ENCODE assay signal across 17 cellular contexts in the genomic region with DNA sequence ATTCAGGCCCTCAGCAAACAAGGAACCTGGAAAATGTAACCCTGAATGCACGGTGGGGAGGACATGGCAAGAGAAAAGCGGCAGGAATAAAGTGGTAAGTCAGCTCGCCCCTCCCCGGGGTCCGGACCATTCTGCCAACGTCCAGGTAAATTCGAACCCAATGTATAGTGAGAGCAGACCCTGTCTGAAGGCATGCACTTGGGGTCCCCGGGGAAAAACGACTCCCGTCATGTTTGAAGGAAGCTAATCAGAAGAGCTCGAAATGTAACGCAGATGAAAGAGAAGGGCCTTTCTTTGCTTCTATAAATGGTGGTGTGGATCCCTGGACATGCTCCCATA. TPM values are rescaled to one million over a fixed set of nuclear protein-coding genes. Genes with fewer than 3 reads are reported as not detected.
DNase-seq lines count a peak whose midpoint lies in the region; ATAC-seq and TF ChIP-seq lines count a peak whose summit lies in the region.
"Had no signal": no experiment of that assay in that cellular context is flagged by ENCODE, and none has a peak within 500 bp of the region (broad histone marks: within the 10 kb centered on the region; RNA-seq: fewer than 3 reads in every experiment).

No MANE protein-coding gene starts in this region.

- H3K9ac ChIP-seq in mesenchymal stem cell (ENCODE audit: low read length), result no peak overlapping the region

- H2AK5ac ChIP-seq in mesenchymal stem cell (ENCODE audit: low read length, severe bottlenecking), result no peak overlapping the region

- intact Hi-C loops in left cardiac atrium (cut with DNase I), result loop anchor here (5.0 to 10.0 kb wide), 2 partner anchors 41 to 48 kb away; no protein-coding TSS in a partner anchor
- intact Hi-C loops in activated T-helper 1 cell treated with anti-CD3 and anti-CD28 coated beads, Interleukin-12 subunit alpha, Interleukin-12 subunit beta, Interleukin-2, Interleukin-4 antibody, amounts not matched to agents 30 ng/mL and 10 ng/mL and 1 ng/mL, durations not matched to agents 14 hours and 24 hours and 36 hours (cut with micrococcal nuclease), result no loop called here

- no peaks in the 10 kb centered on the region for H3K9me3 ChIP-seq in cardiac muscle cell (ENCODE audit: low read depth)
- no peaks in the 10 kb centered on the region for H3K9me3 ChIP-seq in hepatocyte (ENCODE audit: low read depth)
- no peaks in the 10 kb centered on the region for H3K9me3 ChIP-seq in upper lobe of left lung
- no peaks in the 10 kb centered on the region for H3K9me3 ChIP-seq in mesenchymal stem cell (ENCODE audit: control insufficient read depth, low read length)

- no peaks in the 10 kb centered on the region for H3K9me2 ChIP-seq in hepatocyte (replicated peaks; ENCODE audit: insufficient read depth)

- no peaks in the 10 kb centered on the region for H3K79me1 ChIP-seq in mesenchymal stem cell (replicated peaks; ENCODE audit: low read length, poor library complexity, severe bottlenecking)

- H3K79me2 ChIP-seq in hepatocyte, result peaks cover 11% of the 10 kb centered on the region

- no peak overlapping the region for H2BK120ac ChIP-seq in mesenchymal stem cell (ENCODE audit: low read depth, low read length)

- H3K36me3 ChIP-seq in cardiac muscle cell, result no peaks in the 10 kb centered on the region
- H3K36me3 ChIP-seq in hepatocyte (replicated peaks; ENCODE audit: insufficient read depth, low read depth), result no peaks in the 10 kb centered on the region
- no peaks in the 10 kb centered on the region for H3K36me3 ChIP-seq in upper lobe of left lung
- no peaks in the 10 kb centered on the region for H3K36me3 ChIP-seq in mesenchymal stem cell (ENCODE audit: control insufficient read depth in 1 of 2, insufficient read depth in 2 of 2, low read depth in 1 of 2, low read length in 2 of 2)

- H4K20me1 ChIP-seq in hepatocyte (ENCODE audit: insufficient read depth, poor library complexity, severe bottlenecking), result no peaks in the 10 kb centered on the region

- no peak overlapping the region for H2BK12ac ChIP-seq in mesenchymal stem cell (ENCODE audit: low read length in 2 of 2)

- H3K27me3 Mint-ChIP-seq in progenitor cell of endocrine pancreas, result no peaks in the 10 kb centered on the region
- no peaks in the 10 kb centered on the region for H3K27me3 Mint-ChIP-seq in activated T-helper 1 cell treated with anti-CD3 and anti-CD28 coated beads, Interleukin-12 subunit alpha, Interleukin-12 subunit beta, Interleukin-2, Interleukin-4 antibody, amounts not matched to agents 30 ng/mL and 10 ng/mL and 1 ng/mL, durations not matched to agents 14 hours and 24 hours and 36 hours (ENCODE audit: insufficient read depth)
- H3K27me3 Mint-ChIP-seq: activated naive CD4-positive, alpha-beta T cell treated with anti-CD3 and anti-CD28 coated beads, Interleukin-2, amount 50 U/mL, for 24 hours; CD4-positive, alpha-beta memory T cell; central memory CD8-positive, alpha-beta T cell; naive thymus-derived CD4-positive, alpha-beta T cell had no signal

- no peak overlapping the region for H3K14ac ChIP-seq in mesenchymal stem cell (ENCODE audit: low read length in 2 of 2)

- H3K4me1 ChIP-seq in cardiac muscle cell (ENCODE audit: low read depth), result peaks cover 73% of the 10 kb centered on the region
- peaks cover 21% of the 10 kb centered on the region for H3K4me1 ChIP-seq in hepatocyte (ENCODE audit: insufficient read depth)
- H3K4me1 ChIP-seq in upper lobe of left lung, result peaks cover 30 to 39% (median 33%) of the 10 kb centered on the region in 4 donors
- H3K4me1 ChIP-seq in mesenchymal stem cell (ENCODE audit: control insufficient read depth, insufficient read depth, low read depth, low read length), result peaks cover 4% of the 10 kb centered on the region

- H3K36me3 Mint-ChIP-seq in progenitor cell of endocrine pancreas (ENCODE audit: insufficient read depth), result peaks cover 1% of the 10 kb centered on the region
- H3K36me3 Mint-ChIP-seq in activated T-helper 1 cell treated with anti-CD3 and anti-CD28 coated beads, Interleukin-12 subunit alpha, Interleukin-12 subunit beta, Interleukin-2, Interleukin-4 antibody, amounts not matched to agents 30 ng/mL and 10 ng/mL and 1 ng/mL, durations not matched to agents 14 hours and 24 hours and 36 hours (ENCODE audit: low read depth), result peaks cover 2% of the 10 kb centered on the region
- H3K36me3 Mint-ChIP-seq: activated naive CD4-positive, alpha-beta T cell treated with anti-CD3 and anti-CD28 coated beads, Interleukin-2, amount 50 U/mL, for 24 hours had no signal

- no peak for TF ChIP-seq CTCF in cardiac muscle cell (IDR thresholded peaks at IDR 0.05; ENCODE audit: low read depth, low read length)
- no peak for TF ChIP-seq CTCF in hepatocyte (IDR thresholded peaks at IDR 0.05; ENCODE audit: poor library complexity)
- no peak for TF ChIP-seq CTCF in progenitor cell of endocrine pancreas (IDR thresholded peaks at IDR 0.05; ENCODE audit: unreplicated experiment)
- no peak for TF ChIP-seq CTCF in upper lobe of left lung (IDR thresholded peaks at IDR 0.05)

- H3K27me3 ChIP-seq in cardiac muscle cell (no peaks in the 10 kb centered on the region), hepatocyte (no peaks in the 10 kb centered on the region), upper lobe of left lung (no peaks in the 10 kb centered on the region), mesenchymal stem cell (ENCODE audit: control insufficient read depth in 1 of 2, insufficient read depth in 1 of 2, low read length in 2 of 2) (no peaks in the 10 kb centered on the region)

- no peak overlapping the region for H3K18ac ChIP-seq in mesenchymal stem cell (ENCODE audit: low read depth in 1 of 2, low read length in 2 of 2)

- ATAC-seq in left cardiac atrium (no peak), upper lobe of left lung (ENCODE audit: low FRiP score in 2 of 2) (no peak)
- ATAC-seq: K562; naive thymus-derived CD4-positive, alpha-beta T cell had no signal

- H2BK15ac ChIP-seq in mesenchymal stem cell (ENCODE audit: low read depth, poor library complexity, severe bottlenecking), result no peak overlapping the region

- 70% methylated on average over 12 of the region's 12 CpGs for WGBS in hepatocyte (ENCODE audit: low lambda C conversion rate, missing lambda C conversion rate)
- WGBS in upper lobe of left lung, 2 donors, result 81 to 86% methylated on average over 12 of the region's 12 CpGs
- WGBS in mesenchymal stem cell, result 86% methylated on average over 12 of the region's 12 CpGs

- peak overlapping the region; percentile 17 for H3K4me3 Mint-ChIP-seq in progenitor cell of endocrine pancreas (ENCODE audit: low read depth)
- H3K4me3 Mint-ChIP-seq in activated T-helper 1 cell treated with anti-CD3 and anti-CD28 coated beads, Interleukin-12 subunit alpha, Interleukin-12 subunit beta, Interleukin-2, Interleukin-4 antibody, amounts not matched to agents 30 ng/mL and 10 ng/mL and 1 ng/mL, durations not matched to agents 14 hours and 24 hours and 36 hours, result no peak overlapping the region
- H3K4me3 Mint-ChIP-seq: activated naive CD4-positive, alpha-beta T cell treated with anti-CD3 and anti-CD28 coated beads, Interleukin-2, amount 50 U/mL, for 24 hours; CD4-positive, alpha-beta memory T cell; central memory CD8-positive, alpha-beta T cell had no signal

- no peak overlapping the region for H4K8ac ChIP-seq in mesenchymal stem cell (ENCODE audit: low read length)

- peaks cover 32% of the 10 kb centered on the region for H3K4me1 Mint-ChIP-seq in progenitor cell of endocrine pancreas (ENCODE audit: low read depth)
- H3K4me1 Mint-ChIP-seq in activated T-helper 1 cell treated with anti-CD3 and anti-CD28 coated beads, Interleukin-12 subunit alpha, Interleukin-12 subunit beta, Interleukin-2, Interleukin-4 antibody, amounts not matched to agents 30 ng/mL and 10 ng/mL and 1 ng/mL, durations not matched to agents 14 hours and 24 hours and 36 hours (ENCODE audit: low read depth), result peaks cover 8% of the 10 kb centered on the region

- TF ChIP-seq EP300 in upper lobe of left lung (IDR thresholded peaks at IDR 0.05), result no peak

- no peak overlapping the region for H2BK5ac ChIP-seq in mesenchymal stem cell (ENCODE audit: low read depth, low read length, poor library complexity, severe bottlenecking)

- no peak overlapping the region for H4K91ac ChIP-seq in mesenchymal stem cell (ENCODE audit: low read length)

- H3K9me3 Mint-ChIP-seq in progenitor cell of endocrine pancreas (ENCODE audit: low read depth), result no peaks in the 10 kb centered on the region
- no peaks in the 10 kb centered on the region for H3K9me3 Mint-ChIP-seq in activated T-helper 1 cell treated with anti-CD3 and anti-CD28 coated beads, Interleukin-12 subunit alpha, Interleukin-12 subunit beta, Interleukin-2, Interleukin-4 antibody, amounts not matched to agents 30 ng/mL and 10 ng/mL and 1 ng/mL, durations not matched to agents 14 hours and 24 hours and 36 hours
- H3K9me3 Mint-ChIP-seq: activated naive CD4-positive, alpha-beta T cell treated with anti-CD3 and anti-CD28 coated beads, Interleukin-2, amount 50 U/mL, for 24 hours; CD4-positive, alpha-beta memory T cell; central memory CD8-positive, alpha-beta T cell; naive thymus-derived CD4-positive, alpha-beta T cell had no signal

- DNase-seq in cardiac muscle cell (ENCODE audit: low read depth in 1 of 2, low spot score in 1 of 2) (no peak), left cardiac atrium (no peak), hepatocyte (ENCODE audit: low spot score) (no peak), progenitor cell of endocrine pancreas (ENCODE audit: low spot score, unreplicated experiment) (no peak), upper lobe of left lung (no peak), mesenchymal stem cell (no peak)
- no peak for DNase-seq in activated T-helper 1 cell treated with anti-CD3 and anti-CD28 coated beads, Interleukin-12 subunit alpha, Interleukin-12 subunit beta, Interleukin-2, Interleukin-4 antibody, amounts not matched to agents 30 ng/mL and 10 ng/mL and 1 ng/mL, durations not matched to agents 14 hours and 24 hours and 36 hours (ENCODE audit: low spot score)
- DNase-seq in activated naive CD4-positive, alpha-beta T cell (lab: John Stamatoyannopoulos, UW), result no peak
- DNase-seq: activated CD4-positive, alpha-beta T cell treated with anti-CD3 and anti-CD28 coated beads for 1 hour; activated CD8-positive, alpha-beta memory T cell treated with anti-CD3 and anti-CD28 coated beads, Interleukin-2, amount 50 U/mL, for 4 hours; CD4-positive, alpha-beta memory T cell; islet precursor cell; naive thymus-derived CD4-positive, alpha-beta T cell; stimulated activated CD4-positive, alpha-beta T cell treated with anti-CD3 and anti-CD28 coated beads, Interleukin-4, amount 100 ng/mL, for 4 hours had no signal

- no peak overlapping the region for H3K23ac ChIP-seq in mesenchymal stem cell (ENCODE audit: low read length in 2 of 2)

- no peak for TF ChIP-seq POLR2A in upper lobe of left lung (IDR thresholded peaks at IDR 0.05)

- no peak overlapping the region for H3K4ac ChIP-seq in mesenchymal stem cell (ENCODE audit: low read depth in 1 of 2, low read length in 2 of 2)

- H3K27ac ChIP-seq in cardiac muscle cell (peak overlapping the region; percentile 97), hepatocyte (peak overlapping the region; percentile 94), upper lobe of left lung (peak overlapping the region; percentile 47 to 73 (median 67)), mesenchymal stem cell (ENCODE audit: low read length, poor library complexity, severe bottlenecking) (no peak overlapping the region)

- peak overlapping the region; percentile 92 for H3K27ac Mint-ChIP-seq in progenitor cell of endocrine pancreas
- no peak overlapping the region for H3K27ac Mint-ChIP-seq in activated T-helper 1 cell treated with anti-CD3 and anti-CD28 coated beads, Interleukin-12 subunit alpha, Interleukin-12 subunit beta, Interleukin-2, Interleukin-4 antibody, amounts not matched to agents 30 ng/mL and 10 ng/mL and 1 ng/mL, durations not matched to agents 14 hours and 24 hours and 36 hours
- H3K27ac Mint-ChIP-seq: activated naive CD4-positive, alpha-beta T cell treated with anti-CD3 and anti-CD28 coated beads, Interleukin-2, amount 50 U/mL, for 24 hours; CD4-positive, alpha-beta memory T cell had no signal

- peak overlapping the region; percentile 59 for H3K4me2 ChIP-seq in hepatocyte
- H3K4me2 ChIP-seq in mesenchymal stem cell (ENCODE audit: low read length, poor library complexity, severe bottlenecking), result no peak overlapping the region

- H3K4me3 ChIP-seq in cardiac muscle cell, result peak overlapping the region; percentile 14
- no peak overlapping the region for H3K4me3 ChIP-seq in hepatocyte
- H3K4me3 ChIP-seq in upper lobe of left lung, result no peak overlapping the region
- H3K4me3 ChIP-seq in mesenchymal stem cell (ENCODE audit: insufficient read depth in 1 of 2, low read depth in 1 of 2, low read length in 2 of 2), result no peak overlapping the region
- H3K4me3 ChIP-seq: K562 had no signal

- H2AFZ ChIP-seq in hepatocyte (no peak overlapping the region), mesenchymal stem cell (ENCODE audit: low read depth, low read length) (no peak overlapping the region)

RNA-seq across cellular contexts. Expression of gene ACACB, which starts 0.2 kb away (rescaled TPM):
- total RNA-seq in cardiac muscle cell, result 52.3 and 78.0 TPM in 2 replicates
- polyA plus RNA-seq in cardiac muscle cell, result 27.8 and 28.9 TPM in 2 replicates
- 100 to 1,000 TPM; 165 to 172 TPM for total RNA-seq in left cardiac atrium
- total RNA-seq in hepatocyte, result 9.3 and 13.3 TPM in 2 replicates
- polyA plus RNA-seq in hepatocyte, result 3.8 and 3.9 TPM in 2 replicates
- total RNA-seq in progenitor cell of endocrine pancreas, result 38.1 and 47.3 TPM in 2 replicates
- total RNA-seq in upper lobe of left lung, result 100 to 1,000 TPM in 2 of 6 donors, 10 to 100 TPM in 4; 26.3 to 202 (median 36.3) TPM
- polyA plus RNA-seq in mesenchymal stem cell (2013, experiment 1 of 2), result 0.69 TPM
- polyA plus RNA-seq in mesenchymal stem cell (2013, experiment 2 of 2), result 0.88 TPM
- 5.0 and 6.9 TPM in 2 replicates for total RNA-seq in activated T-helper 1 cell treated with anti-CD3 and anti-CD28 coated beads, Interleukin-12 subunit alpha, Interleukin-12 subunit beta, Interleukin-2, Interleukin-4 antibody, amounts not matched to agents 30 ng/mL and 10 ng/mL and 1 ng/mL, durations not matched to agents 14 hours and 24 hours and 36 hours

RNA-seq across cellular contexts. Expression of gene UNG, which starts 19.2 kb away (rescaled TPM):
- total RNA-seq in cardiac muscle cell (133 and 159 TPM in 2 replicates), left cardiac atrium (10 to 100 TPM; 13.9 to 16.6 TPM), hepatocyte (35.7 and 40.4 TPM in 2 replicates), progenitor cell of endocrine pancreas (81.5 and 84.1 TPM in 2 replicates), upper lobe of left lung (10 to 100 TPM in 4 of 6 donors, 1 to 10 TPM in 2; 8.2 to 27.6 (median 15.5) TPM)
- polyA plus RNA-seq in cardiac muscle cell (78.5 and 85.7 TPM in 2 replicates), hepatocyte (35.3 and 41.2 TPM in 2 replicates)
- 8.3 TPM for polyA plus RNA-seq in mesenchymal stem cell (2013, experiment 1 of 2)
- polyA plus RNA-seq in mesenchymal stem cell (2013, experiment 2 of 2), result 7.7 TPM
- total RNA-seq in activated T-helper 1 cell treated with anti-CD3 and anti-CD28 coated beads, Interleukin-12 subunit alpha, Interleukin-12 subunit beta, Interleukin-2, Interleukin-4 antibody, amounts not matched to agents 30 ng/mL and 10 ng/mL and 1 ng/mL, durations not matched to agents 14 hours and 24 hours and 36 hours, result 95.8 and 102 TPM in 2 replicates

RNA-seq across cellular contexts. Expression of gene ALKBH2, which starts 23.3 kb away (rescaled TPM):
- total RNA-seq in cardiac muscle cell (21.9 and 46.6 TPM in 2 replicates), left cardiac atrium (10 to 100 TPM in 1 of 2 donors, 1 to 10 TPM in 1; 8.5 to 12.0 TPM), hepatocyte (10.1 and 14.0 TPM in 2 replicates), progenitor cell of endocrine pancreas (22.0 and 28.9 TPM in 2 replicates), upper lobe of left lung (10 to 100 TPM in 4 of 6 donors, 1 to 10 TPM in 2; 1.9 to 16.4 (median 12.4) TPM)
- polyA plus RNA-seq in cardiac muscle cell (32.7 and 47.6 TPM in 2 replicates), hepatocyte (18.6 and 22.1 TPM in 2 replicates)
- 5.5 TPM for polyA plus RNA-seq in mesenchymal stem cell (2013, experiment 1 of 2)
- 7.0 TPM for polyA plus RNA-seq in mesenchymal stem cell (2013, experiment 2 of 2)
- 43.6 and 47.4 TPM in 2 replicates for total RNA-seq in activated T-helper 1 cell treated with anti-CD3 and anti-CD28 coated beads, Interleukin-12 subunit alpha, Interleukin-12 subunit beta, Interleukin-2, Interleukin-4 antibody, amounts not matched to agents 30 ng/mL and 10 ng/mL and 1 ng/mL, durations not matched to agents 14 hours and 24 hours and 36 hours
